ENCODE assay signal across 8 cellular contexts in genomic region chr1:165144757-165145397, GRCh38.
A peak's percentile ranks its signal among the peaks of the same experiment; 100 is the strongest.
DNase-seq lines count a peak whose midpoint lies in the region; ATAC-seq and TF ChIP-seq lines count a peak whose summit lies in the region.

No MANE protein-coding gene starts in this region.

- H3K27me3 ChIP-seq in SJCRH30 (no peaks in the 10 kb centered on the region), thyroid gland (no peaks in the 10 kb centered on the region)

- H3K27ac ChIP-seq in SJCRH30 (no peak overlapping the region), thyroid gland (no peak overlapping the region)

- peak; percentile 35 to 81 (median 63) for TF ChIP-seq CTCF in thyroid gland (IDR thresholded peaks at IDR 0.05)

- no peaks in the 10 kb centered on the region for H3K36me3 ChIP-seq in SJCRH30
- H3K36me3 ChIP-seq in thyroid gland, result no peaks in the 10 kb centered on the region

- intact Hi-C loops in thyroid gland (cut with DNase I), result loop anchor here (10.0 kb wide), 1 partner anchor 220 kb away; no protein-coding TSS in a partner anchor

- H3K9me3 ChIP-seq in SJCRH30 (replicated peaks), result no peaks in the 10 kb centered on the region
- no peaks in the 10 kb centered on the region for H3K9me3 ChIP-seq in thyroid gland

- H3K4me3 ChIP-seq in SJCRH30, result no peak overlapping the region
- H3K4me3 ChIP-seq in thyroid gland (replicated peaks in 1 of 3), result no peak overlapping the region

- 21 to 22% methylated on average over 12 of the region's 12 CpGs for WGBS in thyroid gland, 2 donors

- DNase-seq in Daoy (ENCODE audit: low read depth) (peak; percentile 69), LoVo (ENCODE audit: low spot score) (peak; percentile 20), SJCRH30 (peak; percentile 37 to 76), dedifferentiated amniotic fluid mesenchymal stem cell (ENCODE audit: extremely low spot score) (peak; percentile 67), medulla oblongata (ENCODE audit: extremely low spot score) (peak; percentile 77), thyroid gland (peak; percentile 60 to 72)

- TF ChIP-seq POLR2A in thyroid gland (IDR thresholded peaks at IDR 0.05), result no peak

- no peaks in the 10 kb centered on the region for H3K4me1 ChIP-seq in SJCRH30
- H3K4me1 ChIP-seq in thyroid gland, result no peaks in the 10 kb centered on the region

- peak; percentile 65 for ATAC-seq in GM21367 (IDR thresholded peaks at IDR 0.05; ENCODE audit: unreplicated experiment)
- ATAC-seq in HG03025 (IDR thresholded peaks at IDR 0.05; ENCODE audit: low FRiP score, unreplicated experiment), result no peak

Comparison
In these comparisons a context has a peak if more than half of its experiments do, and no peak if none do; other contexts are left out.
1. DNase-seq: peak in every context shown above with its lines; median percentile 77 in medulla oblongata; 69 in Daoy; 67 in dedifferentiated amniotic fluid mesenchymal stem cell; 66 in thyroid gland; 56 in SJCRH30; 20 in LoVo.